In genomic region chr10:19860107-19860506, GRCh38 we compare ENCODE assay signal across 27 cellular contexts.
"Had no signal": no experiment of that assay in that cellular context is flagged by ENCODE, and none has a peak within 500 bp of the region (broad histone marks: within the 10 kb centered on the region; RNA-seq: fewer than 3 reads in every experiment).

No MANE protein-coding gene starts in this region.

- H3K9me3 ChIP-seq: ovary, psoas muscle, spleen, suprapubic skin, testis, tibial artery, transverse colon, upper lobe of right lung, uterus had no signal

- ATAC-seq: natural killer cell; psoas muscle; right cardiac atrium; sciatic nerve; stimulated activated naive CD8-positive, alpha-beta T cell treated with anti-CD3 and anti-CD28 coated beads, Interleukin-15, amount 100 ng/mL, for 72 hours; stimulated activated naive CD8-positive, alpha-beta T cell treated with anti-CD3 and anti-CD28 coated beads, Interleukin-15, Interleukin-2, amounts not matched to agents 100 U/mL and 50 U/mL, for 24 hours; upper lobe of right lung had no signal

- H3K4me1 ChIP-seq: psoas muscle, suprapubic skin, testis, transverse colon, upper lobe of right lung, uterus had no signal

- H3K27me3 ChIP-seq: neural progenitor cell, ovary, spleen, suprapubic skin, testis, tibial artery, transverse colon, upper lobe of right lung, uterus had no signal

- H3K9ac ChIP-seq: neural progenitor cell, parathyroid adenoma had no signal

- H3K36me3 ChIP-seq: neural progenitor cell, ovary, spleen, suprapubic skin, tibial artery, transverse colon, upper lobe of right lung, uterus had no signal

- H3K27ac ChIP-seq: neural progenitor cell, ovary, parathyroid adenoma, psoas muscle, skin epidermis, spleen, suprapubic skin, testis, tibial artery, transverse colon, upper lobe of right lung, uterus had no signal

- H3K4me3 ChIP-seq: neural progenitor cell, ovary, psoas muscle, skin epidermis, smooth muscle cell, spleen, suprapubic skin, testis, tibial artery, transverse colon, upper lobe of right lung, uterus had no signal

- DNase-seq: natural killer cell; occipital lobe; ovary; posterior cingulate gyrus; psoas muscle; right cardiac atrium; spleen; stimulated activated CD4-positive, alpha-beta T cell treated with anti-CD3 and anti-CD28 coated beads, Interleukin-12 subunit alpha, Interleukin-12 subunit beta, amount 100 ng/mL, for 4 hours; stimulated activated CD4-positive, alpha-beta T cell treated with anti-CD3 and anti-CD28 coated beads, Interleukin-1b, Interleukin-23, amount 100 ng/mL, for 48 hours; stimulated activated CD4-positive, alpha-beta T cell treated with anti-CD3 and anti-CD28 coated beads, Interleukin-4, amount 100 ng/mL, for 1 hour; stimulated activated CD4-positive, alpha-beta T cell treated with anti-CD3 and anti-CD28 coated beads, Interleukin-4, amount 100 ng/mL, for 4 hours; stimulated activated CD8-positive, alpha-beta memory T cell treated with anti-CD3 and anti-CD28 coated beads, Interleukin-4, amount 100 ng/mL, for 48 hours; stimulated activated naive CD4-positive, alpha-beta T cell; stimulated activated naive CD8-positive, alpha-beta T cell treated with anti-CD3 and anti-CD28 coated beads, Interleukin-15, amount 100 ng/mL, for 72 hours; stimulated activated naive CD8-positive, alpha-beta T cell treated with anti-CD3 and anti-CD28 coated beads, Interleukin-15, Interleukin-2, amounts not matched to agents 100 U/mL and 50 U/mL, for 24 hours; substantia nigra; testis; tibial artery; transverse colon; upper lobe of right lung; uterus had no signal

- H2AFZ ChIP-seq: neural progenitor cell, parathyroid adenoma had no signal

- H3K4me2 ChIP-seq: neural progenitor cell, smooth muscle cell had no signal
